22 cellular contexts compared by ENCODE assay signal in the genomic region with DNA sequence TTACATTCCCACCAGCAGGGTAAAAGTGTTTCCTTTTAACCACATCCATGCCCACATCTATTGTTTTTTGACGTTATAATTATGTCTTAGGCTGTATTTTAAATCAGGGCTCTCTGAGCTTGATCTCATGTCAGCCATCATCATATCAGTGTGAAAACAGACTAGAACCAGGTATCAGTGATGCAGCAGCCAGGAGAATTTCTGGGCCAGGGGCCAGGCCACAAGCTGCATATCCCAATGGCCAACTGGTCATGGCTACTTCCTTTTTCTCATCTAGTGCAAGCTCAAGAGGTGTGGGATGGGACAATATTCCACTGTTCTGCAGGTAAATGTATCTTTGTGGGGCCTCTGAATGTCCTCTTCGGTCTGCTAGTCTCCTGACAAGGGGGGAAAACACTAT.
DNase-seq lines count a peak whose midpoint lies in the region; ATAC-seq and TF ChIP-seq lines count a peak whose summit lies in the region.
"Had no signal": no experiment of that assay in that cellular context is flagged by ENCODE, and none has a peak within 500 bp of the region (broad histone marks: within the 10 kb centered on the region; RNA-seq: fewer than 3 reads in every experiment).

No MANE protein-coding gene starts in this region.

- H3K27me3 Mint-ChIP-seq in HFFc6 (ENCODE audit: insufficient read depth) (no peaks in the 10 kb centered on the region; the same call in 1 of the 2 replicates), brain (no peaks in the 10 kb centered on the region), mesothelial cell of epicardium (ENCODE audit: low read depth) (no peaks in the 10 kb centered on the region)
- H3K27me3 Mint-ChIP-seq: activated CD4-positive, alpha-beta memory T cell treated with anti-CD3 and anti-CD28 coated beads, Interleukin-2, amount 10 ng/mL, durations not matched to agents 7 days and 5 days; activated naive CD4-positive, alpha-beta T cell treated with anti-CD3 and anti-CD28 coated beads, Interleukin-2, amount 50 U/mL, for 24 hours; IgD-negative memory B cell; T-cell had no signal

- H3K4me3 ChIP-seq in muscle layer of colon (ENCODE audit: low read depth in 1 of 2, low read length in 2 of 2) = no peak overlapping the region
- no peak overlapping the region for H3K4me3 ChIP-seq in subcutaneous abdominal adipose tissue (ENCODE audit: low read depth in 1 of 5, low read length in 5 of 5)
- H3K4me3 ChIP-seq: body of pancreas had no signal

- H3K36me3 ChIP-seq in muscle layer of colon (ENCODE audit: insufficient read depth, low read length) (no peaks in the 10 kb centered on the region), subcutaneous abdominal adipose tissue (ENCODE audit: control insufficient read depth in 5 of 5, insufficient read depth in 5 of 5, low read length in 5 of 5) (no peaks in the 10 kb centered on the region)

- H3K27me3 ChIP-seq in muscle layer of colon (ENCODE audit: control insufficient read depth in 1 of 2, insufficient read depth in 2 of 2, low read length in 2 of 2) (no peaks in the 10 kb centered on the region), subcutaneous abdominal adipose tissue (ENCODE audit: control insufficient read depth in 5 of 5, insufficient read depth in 4 of 5, low read length in 5 of 5) (no peaks in the 10 kb centered on the region)
- H3K27me3 ChIP-seq: body of pancreas had no signal

- no peak overlapping the region for H3K9ac ChIP-seq in muscle layer of colon (ENCODE audit: low read length)
- no peak overlapping the region for H3K9ac ChIP-seq in subcutaneous abdominal adipose tissue (ENCODE audit: low read length in 5 of 5)

- H3K36me3 Mint-ChIP-seq in HFFc6 (ENCODE audit: low read depth) (peaks cover 4% of the 10 kb centered on the region), brain (no peaks in the 10 kb centered on the region), mesothelial cell of epicardium (no peaks in the 10 kb centered on the region)

- TF ChIP-seq CTCF in HFFc6 (IDR thresholded peaks at IDR 0.05) (no peak), brain (conservative IDR thresholded peaks at IDR 0.05) (no peak), mesothelial cell of epicardium (IDR thresholded peaks at IDR 0.05; ENCODE audit: unreplicated experiment) (no peak)

- H3K9me3 ChIP-seq in muscle layer of colon (ENCODE audit: low read length) (no peaks in the 10 kb centered on the region), subcutaneous abdominal adipose tissue (ENCODE audit: control insufficient read depth in 5 of 5, low read length in 5 of 5) (no peaks in the 10 kb centered on the region)
- H3K9me3 ChIP-seq: body of pancreas, Caco-2 had no signal

- no peak for DNase-seq in HFFc6
- DNase-seq in nucleus accumbens (lab: John Stamatoyannopoulos, UW) = no peak
- DNase-seq in mesothelial cell of epicardium (ENCODE audit: low spot score in 2 of 2, unreplicated experiment in 2 of 2) = no peak
- DNase-seq: activated CD4-positive, alpha-beta memory T cell treated with anti-CD3 and anti-CD28 coated beads, Interleukin-2, amount 10 ng/mL, durations not matched to agents 7 days and 5 days; activated T-cell treated with anti-CD3 and anti-CD28 coated beads, Interleukin-2, amount 50 U/mL, for 4 hours; body of pancreas; Caco-2; GF-D8; GOT3; NCI-H1048; NCI-H2081 treated with DMSO at 0.1 percent for 48 hours; NCI-H774; stimulated activated CD4-positive, alpha-beta T cell treated with anti-CD3 and anti-CD28 coated beads, Interleukin-1b, Interleukin-23, amount 100 ng/mL, for 48 hours; T-cell had no signal

- no peaks in the 10 kb centered on the region for H3K9me3 Mint-ChIP-seq in HFFc6
- H3K9me3 Mint-ChIP-seq in brain = no peaks in the 10 kb centered on the region
- no peaks in the 10 kb centered on the region for H3K9me3 Mint-ChIP-seq in mesothelial cell of epicardium
- H3K9me3 Mint-ChIP-seq: activated CD4-positive, alpha-beta memory T cell treated with anti-CD3 and anti-CD28 coated beads, Interleukin-2, amount 10 ng/mL, durations not matched to agents 7 days and 5 days; activated naive CD4-positive, alpha-beta T cell treated with anti-CD3 and anti-CD28 coated beads, Interleukin-2, amount 50 U/mL, for 24 hours; activated T-cell treated with anti-CD3 and anti-CD28 coated beads, Interleukin-2, amount 50 U/mL, for 4 hours; nephron; T-cell had no signal

- H3K4me1 ChIP-seq in muscle layer of colon (ENCODE audit: insufficient read depth, low read length) (peaks cover 33% of the 10 kb centered on the region), subcutaneous abdominal adipose tissue (ENCODE audit: control insufficient read depth in 5 of 5, insufficient read depth in 5 of 5, low read length in 5 of 5) (peaks cover 4 to 28% (median 20%) of the 10 kb centered on the region in 5 donors)

- H3K4me3 Mint-ChIP-seq in HFFc6 (no peak overlapping the region), brain (no peak overlapping the region), mesothelial cell of epicardium (no peak overlapping the region)
- H3K4me3 Mint-ChIP-seq: activated CD4-positive, alpha-beta memory T cell treated with anti-CD3 and anti-CD28 coated beads, Interleukin-2, amount 10 ng/mL, durations not matched to agents 7 days and 5 days; activated naive CD4-positive, alpha-beta T cell treated with anti-CD3 and anti-CD28 coated beads, Interleukin-2, amount 50 U/mL, for 24 hours; activated T-cell treated with anti-CD3 and anti-CD28 coated beads, Interleukin-2, amount 50 U/mL, for 4 hours; nephron; T-cell had no signal

- H3K4me1 Mint-ChIP-seq in HFFc6 (ENCODE audit: low read depth) (peaks cover 72% of the 10 kb centered on the region), brain (peaks cover 39% of the 10 kb centered on the region), mesothelial cell of epicardium (peaks cover 31% of the 10 kb centered on the region)

- H3K27ac Mint-ChIP-seq in HFFc6 (peak overlapping the region; percentile 85), brain (peak overlapping the region; percentile 23 to 93 (median 79)), mesothelial cell of epicardium (no peak overlapping the region)
- H3K27ac Mint-ChIP-seq: activated CD4-positive, alpha-beta memory T cell treated with anti-CD3 and anti-CD28 coated beads, Interleukin-2, amount 10 ng/mL, durations not matched to agents 7 days and 5 days; activated naive CD4-positive, alpha-beta T cell treated with anti-CD3 and anti-CD28 coated beads, Interleukin-2, amount 50 U/mL, for 24 hours; IgD-negative memory B cell; T-cell had no signal

- H3K27ac ChIP-seq in muscle layer of colon (ENCODE audit: low read depth, low read length) (peak overlapping the region; percentile 89), subcutaneous abdominal adipose tissue (ENCODE audit: low read depth, low read length) (peak overlapping the region; percentile 78)
- H3K27ac ChIP-seq: body of pancreas, VCaP had no signal

- no peak for ATAC-seq in GM21381 (IDR thresholded peaks at IDR 0.05; ENCODE audit: unreplicated experiment)
- ATAC-seq: activated T-cell treated with anti-CD3 and anti-CD28 coated beads, Interleukin-2, amount 50 U/mL, for 4 hours; body of pancreas; T-cell had no signal
